ENCODE assay signal across 8 cellular contexts in genomic region chr18:8367217-8367988, GRCh38.
DNase-seq lines count a peak whose midpoint lies in the region; ATAC-seq lines count a peak whose summit lies in the region.

No MANE protein-coding gene starts in this region.

- H3K27me3 ChIP-seq in iPS-18a (ENCODE audit: control insufficient read depth, insufficient read depth, low read length) (peaks cover 21% of the 10 kb centered on the region), skeletal muscle satellite cell (ENCODE audit: control insufficient read depth, insufficient read depth, low read length) (peaks cover 3% of the 10 kb centered on the region)

- H3K4me3 ChIP-seq in iPS-18a (ENCODE audit: low read length) (peak overlapping the region; percentile 32), skeletal muscle satellite cell (ENCODE audit: low read length) (peak overlapping the region; percentile 51)

- peaks cover 19% of the 10 kb centered on the region for H3K4me1 ChIP-seq in iPS-18a (ENCODE audit: control insufficient read depth, low read depth, low read length)
- H3K4me1 ChIP-seq in skeletal muscle satellite cell (ENCODE audit: control insufficient read depth, insufficient read depth, low read length): peaks cover 6% of the 10 kb centered on the region

- H3K9me3 ChIP-seq in iPS-18a (ENCODE audit: control insufficient read depth, low read depth, low read length) (no peaks in the 10 kb centered on the region), skeletal muscle satellite cell (replicated peaks; ENCODE audit: low read length) (no peaks in the 10 kb centered on the region)

- no peaks in the 10 kb centered on the region for H3K36me3 ChIP-seq in iPS-18a (ENCODE audit: control insufficient read depth, low read depth, low read length)
- H3K36me3 ChIP-seq in skeletal muscle satellite cell (ENCODE audit: insufficient read depth, low read length): no peaks in the 10 kb centered on the region

- H3K4me2 ChIP-seq in skeletal muscle satellite cell (ENCODE audit: low read length): peak overlapping the region; percentile 80

- peak in 2 of 3 donors; percentile 0 to 4 for DNase-seq in stimulated activated CD4-positive, alpha-beta T cell treated with anti-CD3 and anti-CD28 coated beads, Interleukin-12 subunit alpha, Interleukin-12 subunit beta, amount 100 ng/mL, for 48 hours (ENCODE audit: low read depth in 2 of 3, low spot score in 1 of 3)
- no peak for DNase-seq in stimulated activated CD4-positive, alpha-beta T cell treated with anti-CD3 and anti-CD28 coated beads, Interleukin-4, amount 100 ng/mL, for 24 hours
- DNase-seq in NCI-H2227 treated with DMSO at 0.1 percent for 48 hours (lab: John Stamatoyannopoulos, UW) (peak; percentile 59), astrocyte of the hippocampus (ENCODE audit: low read depth, low spot score) (peak; percentile 52)

- ATAC-seq in GM21447 (IDR thresholded peaks at IDR 0.05; ENCODE audit: unreplicated experiment) (no peak), HG02938 (IDR thresholded peaks at IDR 0.05; ENCODE audit: unreplicated experiment) (no peak)

- H3K9ac ChIP-seq in iPS-18a (ENCODE audit: low read length): no peak overlapping the region
- H3K9ac ChIP-seq in skeletal muscle satellite cell (ENCODE audit: low read depth, low read length): no peak overlapping the region

- H3K27ac ChIP-seq in iPS-18a (ENCODE audit: low read length): no peak overlapping the region
